ENCODE assay signal across 9 cellular contexts in the genomic region with DNA sequence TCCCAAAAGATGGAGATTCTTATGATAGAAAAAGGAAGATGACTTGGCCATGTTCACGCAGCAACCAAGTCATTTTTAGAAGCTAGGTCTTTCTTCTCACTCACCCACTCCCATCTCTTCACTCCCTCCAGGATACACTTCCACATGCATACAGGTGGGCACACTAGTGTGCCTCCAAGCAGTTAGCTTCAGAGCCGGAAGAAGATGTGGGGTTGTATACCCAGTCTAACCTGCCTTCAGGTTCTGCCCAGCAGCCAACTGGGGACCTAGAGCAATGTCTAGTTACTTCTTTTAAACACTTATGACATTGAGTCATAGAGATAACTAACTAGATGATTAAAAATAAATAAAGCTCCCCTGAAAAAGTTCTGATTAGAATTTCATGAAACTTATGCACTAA. TPM values are rescaled to one million over a fixed set of nuclear protein-coding genes. Genes with fewer than 3 reads are reported as not detected.
DNase-seq lines count a peak whose midpoint lies in the region; ATAC-seq and TF ChIP-seq lines count a peak whose summit lies in the region.
"Had no signal": no experiment of that assay in that cellular context is flagged by ENCODE, and none has a peak within 500 bp of the region (broad histone marks: within the 10 kb centered on the region; RNA-seq: fewer than 3 reads in every experiment).

No MANE protein-coding gene starts in this region.

- no peak overlapping the region for H3K27ac Mint-ChIP-seq in H9

- no peak for DNase-seq in colonic mucosa
- no peak for DNase-seq in spleen
- DNase-seq in NK-92 treated with Interleukin-12 subunit alpha and Interleukin-12 subunit beta, amount 100 ng/mL, for 24 hours (lab: John Stamatoyannopoulos, UW): no peak
- DNase-seq in H9: no peak
- DNase-seq in NCI-H524 (lab: John Stamatoyannopoulos, UW): no peak
- DNase-seq in NCI-H1105 (lab: John Stamatoyannopoulos, UW): no peak
- DNase-seq: NCI-H446 treated with DMSO at 0.1 percent for 48 hours had no signal

- H3K79me1 ChIP-seq in H9 (ENCODE audit: insufficient read depth, low read depth, low read length, poor library complexity, severe bottlenecking): no peaks in the 10 kb centered on the region

- no peak overlapping the region for H2AFZ ChIP-seq in H9 (ENCODE audit: low read length)

- peak overlapping the region in 1 of 2 donors; percentile 46 for H3K9ac ChIP-seq in colonic mucosa (ENCODE audit: low read depth in 2 of 2, low read length in 2 of 2)
- H3K9ac ChIP-seq in H9 (ENCODE audit: extremely low read depth, insufficient read length, low read length): no peak overlapping the region

- H3K4me1 Mint-ChIP-seq in H9: peaks cover 21 to 22% of the 10 kb centered on the region in 2 experiments

- no peaks in the 10 kb centered on the region; a peak in 1 of 5 replicates for H3K9me3 Mint-ChIP-seq in H9

- WGBS in spleen, 5 donors: 26 to 47% (median 30%) methylated on average over 2 of the region's 2 CpGs
- WGBS in H9 (ENCODE audit: extremely low coverage, insufficient read length, low lambda C conversion rate): no CpG with 5 or more reads among the region's 2 CpGs

- H3K56ac ChIP-seq in H9 (ENCODE audit: insufficient read length, low read depth, low read length): no peak overlapping the region

- no peaks in the 10 kb centered on the region for H3K27me3 ChIP-seq in colonic mucosa
- no peaks in the 10 kb centered on the region for H3K27me3 ChIP-seq in spleen (replicated peaks in 1 of 7)
- no peaks in the 10 kb centered on the region for H3K27me3 ChIP-seq in H9 (ENCODE audit: insufficient read depth, low read length)

- no peak overlapping the region for H2BK12ac ChIP-seq in H9 (ENCODE audit: insufficient read length, low read depth, low read length)

- peaks cover 9% of the 10 kb centered on the region for H3K4me1 ChIP-seq in colonic mucosa
- H3K4me1 ChIP-seq in spleen: peaks cover 19 to 93% (median 65%) of the 10 kb centered on the region in 6 donors
- H3K4me1 ChIP-seq in H9 (ENCODE audit: insufficient read depth, low read length): no peaks in the 10 kb centered on the region

- H3K23me2 ChIP-seq in H9 (ENCODE audit: insufficient read length, low read depth, low read length, poor library complexity, severe bottlenecking): no peaks in the 10 kb centered on the region

- no peak overlapping the region for H3K4me3 Mint-ChIP-seq in H9

- H3K4me3 ChIP-seq in colonic mucosa: peak overlapping the region; percentile 8
- H3K4me3 ChIP-seq in spleen: peak overlapping the region; percentile 30 to 68 (median 42)

- no peak for TF ChIP-seq CTCF in colonic mucosa (IDR thresholded peaks at IDR 0.05)
- TF ChIP-seq CTCF in spleen (IDR thresholded peaks at IDR 0.05 in 8 of 11, conservative IDR thresholded peaks at IDR 0.05 in 3 of 11): no peak
- TF ChIP-seq CTCF in H9 (conservative IDR thresholded peaks at IDR 0.05): no peak

- intact Hi-C loops in colonic mucosa (cut with DNase I): no loop called here
- intact Hi-C loops in spleen (cut with DNase I; ENCODE audit: low total_unique reads): no loop called here

- no peaks in the 10 kb centered on the region for H3K79me2 ChIP-seq in H9 (ENCODE audit: insufficient read depth, low read length)

- H3K9me3 ChIP-seq in colonic mucosa: no peaks in the 10 kb centered on the region
- no peaks in the 10 kb centered on the region for H3K9me3 ChIP-seq in spleen
- no peaks in the 10 kb centered on the region for H3K9me3 ChIP-seq in H9 (ENCODE audit: control insufficient read depth, low read depth, low read length)

- no peak overlapping the region for H2BK15ac ChIP-seq in H9 (ENCODE audit: low read depth, low read length)

- TF ChIP-seq POLR2A in GM19099 (IDR thresholded peaks at IDR 0.05; ENCODE audit: extremely low read depth, insufficient read length, low read depth) (peak; percentile 24), spleen (IDR thresholded peaks at IDR 0.05) (no peak)

- no peaks in the 10 kb centered on the region for H3K36me3 Mint-ChIP-seq in H9 (ENCODE audit: insufficient read depth in 1 of 3, low read depth in 3 of 3)

- no peak overlapping the region for H4K91ac ChIP-seq in H9 (ENCODE audit: insufficient read length, low read depth, low read length)

- H2AK5ac ChIP-seq in H9 (ENCODE audit: insufficient read length, low read length): no peak overlapping the region

- H4K8ac ChIP-seq in H9 (replicated peaks; ENCODE audit: insufficient read length, low read depth, low read length): no peak overlapping the region

- no peak overlapping the region for H4K5ac ChIP-seq in H9 (ENCODE audit: insufficient read length, low read depth, low read length)

- no peak overlapping the region for H3K4ac ChIP-seq in H9 (ENCODE audit: low read depth, low read length)

- H3K27ac ChIP-seq in colonic mucosa (no peak overlapping the region), spleen (peak overlapping the region; percentile 69 to 90 (median 86)), H9 (ENCODE audit: insufficient read length, low read depth, low read length) (no peak overlapping the region)

- no peaks in the 10 kb centered on the region for H3K27me3 Mint-ChIP-seq in H9 (ENCODE audit: low read depth)

- H2BK120ac ChIP-seq in H9 (ENCODE audit: low read depth, low read length, poor library complexity, severe bottlenecking): no peak overlapping the region

- H2BK20ac ChIP-seq in H9 (ENCODE audit: low read depth, low read length, poor library complexity, severe bottlenecking): no peak overlapping the region

- H4K20me1 ChIP-seq in H9 (ENCODE audit: control insufficient read depth, insufficient read depth, insufficient read length): no peaks in the 10 kb centered on the region

- no peaks in the 10 kb centered on the region for H3K36me3 ChIP-seq in colonic mucosa
- H3K36me3 ChIP-seq in spleen: no peaks in the 10 kb centered on the region

- no peak overlapping the region for H3K14ac ChIP-seq in H9 (ENCODE audit: insufficient read depth, low read length)

- no peak overlapping the region for H3K4me2 ChIP-seq in H9 (ENCODE audit: insufficient read depth, insufficient read length, low read length)

- peak; percentile 18 for ATAC-seq in HG03520 (IDR thresholded peaks at IDR 0.05; ENCODE audit: unreplicated experiment)

- H3K23ac ChIP-seq in H9 (ENCODE audit: insufficient read length, low read depth, low read length): no peak overlapping the region

- no peak overlapping the region for H3T11ph ChIP-seq in H9 (ENCODE audit: low read length)

- no peak overlapping the region for H3K18ac ChIP-seq in H9 (ENCODE audit: insufficient read length, low read depth, low read length)

- no peak overlapping the region for H2BK5ac ChIP-seq in H9 (ENCODE audit: insufficient read length, low read length)

RNA-seq across cellular contexts. Expression of a gene that starts 21.8 kb away (rescaled TPM):
- total RNA-seq in colonic mucosa: 10 to 100 TPM; 47.4 to 60.7 TPM
- 100 to 1,000 TPM in 6 of 7 donors, 10 to 100 TPM in 1; 84.6 to 152 (median 122) TPM for total RNA-seq in spleen
- 10 to 100 TPM; 37.5 to 44.7 (median 44.4) TPM for polyA plus RNA-seq in spleen
- total RNA-seq in H9 (2021): 17.3 and 23.9 TPM in 2 replicates

Comparison
In these comparisons a context has a peak if more than half of its experiments do, and no peak if none do; other contexts are left out.
1. H3K27ac ChIP-seq: peak in spleen (8 of 8); none in colonic mucosa (single experiment) and H9 (single experiment).